ENCODE assay signal across 27 cellular contexts in genomic region chrX:1035206-1035605, GRCh38.
"Had no signal": no experiment of that assay in that cellular context is flagged by ENCODE, and none has a peak within 500 bp of the region (broad histone marks: within the 10 kb centered on the region; RNA-seq: fewer than 3 reads in every experiment).

No MANE protein-coding gene starts in this region.

- H3K27ac ChIP-seq: neutrophil, pancreas, right lobe of liver, sigmoid colon, thoracic aorta, thyroid gland, tibial nerve, upper lobe of left lung, vagina had no signal

- H3K27me3 ChIP-seq: neutrophil, right lobe of liver, thyroid gland, tibial nerve, upper lobe of left lung, vagina had no signal

- H3K27me3 Mint-ChIP-seq: naive B cell; natural killer cell treated with Interleukin-12 subunit alpha and Interleukin-12 subunit beta and Interleukin-15 and Interleukin-18, amount 100 ng/mL, for 72 hours; stimulated activated naive CD8-positive, alpha-beta T cell treated with anti-CD3 and anti-CD28 coated beads, Interleukin-15, amount 100 ng/mL, for 72 hours had no signal

- H3K36me3 ChIP-seq: neutrophil, pancreas, right lobe of liver, sigmoid colon, thoracic aorta, thyroid gland, tibial nerve, upper lobe of left lung, vagina had no signal

- DNase-seq: naive B cell; naive thymus-derived CD8-positive, alpha-beta T cell; nucleus accumbens; pancreas; right cardiac atrium; right lobe of liver; sigmoid colon; small intestine; stimulated activated CD4-positive, alpha-beta T cell treated with anti-CD3 and anti-CD28 coated beads, Interleukin-12 subunit alpha, Interleukin-12 subunit beta, amount 100 ng/mL, for 4 hours; stimulated activated CD4-positive, alpha-beta T cell treated with anti-CD3 and anti-CD28 coated beads, Interleukin-1b, Interleukin-23, amount 100 ng/mL, for 48 hours; stimulated activated CD4-positive, alpha-beta T cell treated with anti-CD3 and anti-CD28 coated beads, Interleukin-4, amount 100 ng/mL, for 1 hour; stimulated activated CD4-positive, alpha-beta T cell treated with anti-CD3 and anti-CD28 coated beads, Interleukin-4, amount 100 ng/mL, for 4 hours; stimulated activated CD8-positive, alpha-beta memory T cell treated with anti-CD3 and anti-CD28 coated beads, Interleukin-4, amount 100 ng/mL, for 48 hours; stimulated activated naive CD4-positive, alpha-beta T cell; stimulated activated naive CD8-positive, alpha-beta T cell treated with anti-CD3 and anti-CD28 coated beads, Interleukin-15, amount 100 ng/mL, for 72 hours; stimulated activated naive CD8-positive, alpha-beta T cell treated with anti-CD3 and anti-CD28 coated beads, Interleukin-15, Interleukin-2, amounts not matched to agents 100 U/mL and 50 U/mL, for 24 hours; substantia nigra; thyroid gland; trophoblast cell; upper lobe of left lung had no signal

- H3K9me3 ChIP-seq: neutrophil, pancreas, right lobe of liver, thyroid gland had no signal

- H3K4me3 Mint-ChIP-seq: naive B cell; naive thymus-derived CD8-positive, alpha-beta T cell; natural killer cell treated with Interleukin-12 subunit alpha and Interleukin-12 subunit beta and Interleukin-15 and Interleukin-18, amount 100 ng/mL, for 72 hours; stimulated activated memory B cell treated with anti-CD40 and anti-IgM and Interleukin-4, amounts not matched to agents 10 μg/mL and 1 μg/mL and 100 μg/mL, for 72 hours; stimulated activated naive CD8-positive, alpha-beta T cell treated with anti-CD3 and anti-CD28 coated beads, Interleukin-15, amount 100 ng/mL, for 72 hours had no signal

- ATAC-seq: naive thymus-derived CD8-positive, alpha-beta T cell; natural killer cell treated with Interleukin-12 subunit alpha and Interleukin-12 subunit beta and Interleukin-15 and Interleukin-18, amount 100 ng/mL, for 72 hours; pancreas; right cardiac atrium; right lobe of liver; stimulated activated memory B cell treated with anti-CD40 and anti-IgM and Interleukin-4, amounts not matched to agents 10 μg/mL and 1 μg/mL and 100 μg/mL, for 72 hours; stimulated activated naive CD8-positive, alpha-beta T cell treated with anti-CD3 and anti-CD28 coated beads, Interleukin-15, amount 100 ng/mL, for 72 hours; stimulated activated naive CD8-positive, alpha-beta T cell treated with anti-CD3 and anti-CD28 coated beads, Interleukin-15, Interleukin-2, amounts not matched to agents 100 U/mL and 50 U/mL, for 24 hours had no signal

- H3K27ac Mint-ChIP-seq: natural killer cell treated with Interleukin-12 subunit alpha and Interleukin-12 subunit beta and Interleukin-15 and Interleukin-18, amount 100 ng/mL, for 72 hours; progenitor cell of endocrine pancreas; stimulated activated memory B cell treated with anti-CD40 and anti-IgM and Interleukin-4, amounts not matched to agents 10 μg/mL and 1 μg/mL and 100 μg/mL, for 72 hours had no signal

- H3K36me3 Mint-ChIP-seq: naive B cell; naive thymus-derived CD8-positive, alpha-beta T cell; natural killer cell treated with Interleukin-12 subunit alpha and Interleukin-12 subunit beta and Interleukin-15 and Interleukin-18, amount 100 ng/mL, for 72 hours; stimulated activated memory B cell treated with anti-CD40 and anti-IgM and Interleukin-4, amounts not matched to agents 10 μg/mL and 1 μg/mL and 100 μg/mL, for 72 hours had no signal

- H3K4me3 ChIP-seq: pancreas, right lobe of liver, sigmoid colon, thoracic aorta, thyroid gland, tibial nerve, upper lobe of left lung, vagina had no signal

- H3K4me1 Mint-ChIP-seq: naive B cell; stimulated activated memory B cell treated with anti-CD40 and anti-IgM and Interleukin-4, amounts not matched to agents 10 μg/mL and 1 μg/mL and 100 μg/mL, for 72 hours; stimulated activated naive CD8-positive, alpha-beta T cell treated with anti-CD3 and anti-CD28 coated beads, Interleukin-15, amount 100 ng/mL, for 72 hours had no signal

- H3K4me1 ChIP-seq: pancreas, right lobe of liver, sigmoid colon, thyroid gland, tibial nerve, upper lobe of left lung, vagina had no signal
